In genomic region chr2:126635281-126635680, GRCh38 we compare ENCODE assay signal across 15 cellular contexts. TPM values are rescaled to one million over a fixed set of nuclear protein-coding genes. Genes with fewer than 3 reads are reported as not detected.
DNase-seq lines count a peak whose midpoint lies in the region; ATAC-seq and TF ChIP-seq lines count a peak whose summit lies in the region.
"Had no signal": no experiment of that assay in that cellular context is flagged by ENCODE, and none has a peak within 500 bp of the region (broad histone marks: within the 10 kb centered on the region; RNA-seq: fewer than 3 reads in every experiment).

No MANE protein-coding gene starts in this region.

- peak overlapping the region; percentile 50 for H3K4me2 ChIP-seq in BLaER1
- H3K4me2 ChIP-seq: hepatocyte had no signal

- intact Hi-C loops in lower lobe of right lung (cut with DNase I), result no loop called here

- H3K9ac ChIP-seq in BLaER1, result no peak overlapping the region

- DNase-seq in LHCN-M2 (ENCODE audit: low read depth) (peak; percentile 56), fibroblast of gingiva (ENCODE audit: low read depth) (peak; percentile 97), lower lobe of right lung (no peak), NCI-H82 treated with DMSO at 0.1 percent for 48 hours (lab: John Stamatoyannopoulos, UW; ENCODE audit: unreplicated experiment) (no peak), amniotic stem cell (lab: John Stamatoyannopoulos, UW) (no peak), NCI-H748 treated with DMSO at 0.1 percent for 48 hours (lab: John Stamatoyannopoulos, UW) (no peak)
- DNase-seq: activated CD4-positive, alpha-beta T cell treated with anti-CD3 and anti-CD28 coated beads, Interleukin-2, amount 50 U/mL, for 48 hours; colonic mucosa; NCI-H1048; NCI-H2081 treated with DMSO at 0.1 percent for 48 hours; thyroid gland had no signal

- ATAC-seq in lower lobe of right lung (peak; percentile 11 to 64), GM21423 (IDR thresholded peaks at IDR 0.05; ENCODE audit: unreplicated experiment) (no peak)

- no peaks in the 10 kb centered on the region for H3K36me3 ChIP-seq in BLaER1
- H3K36me3 ChIP-seq in lower lobe of right lung, result no peaks in the 10 kb centered on the region
- H3K36me3 ChIP-seq: colonic mucosa, thyroid gland had no signal

- no peak for TF ChIP-seq CTCF in lower lobe of right lung (IDR thresholded peaks at IDR 0.05)

- H4K20me1 ChIP-seq in BLaER1, result no peaks in the 10 kb centered on the region

- H3K27ac ChIP-seq in BLaER1, result no peak overlapping the region
- no peak overlapping the region for H3K27ac ChIP-seq in lower lobe of right lung
- H3K27ac ChIP-seq: colonic mucosa, hepatocyte, skin epidermis, thyroid gland had no signal

- H3K9me3 ChIP-seq in BLaER1 (no peaks in the 10 kb centered on the region), lower lobe of right lung (no peaks in the 10 kb centered on the region)
- H3K9me3 ChIP-seq: colonic mucosa, thyroid gland had no signal

- H3K4me3 ChIP-seq in BLaER1 (no peak overlapping the region), lower lobe of right lung (no peak overlapping the region)
- H3K4me3 ChIP-seq: colonic mucosa, hepatocyte, skin epidermis, thyroid gland had no signal

- no peaks in the 10 kb centered on the region for H3K27me3 ChIP-seq in BLaER1
- no peaks in the 10 kb centered on the region for H3K27me3 ChIP-seq in lower lobe of right lung (ENCODE audit: low read depth)
- H3K27me3 ChIP-seq: colonic mucosa, hepatocyte, thyroid gland had no signal

- H3K4me1 ChIP-seq in BLaER1 (peaks cover 34% of the 10 kb centered on the region), lower lobe of right lung (no peaks in the 10 kb centered on the region)
- H3K4me1 ChIP-seq: colonic mucosa, thyroid gland had no signal

RNA-seq across cellular contexts. Expression of gene GYPC, which starts 20.7 kb away (rescaled TPM):
- total RNA-seq in LHCN-M2 (2014; rRNA removed) (38.4 and 60.9 TPM in 2 replicates), lower lobe of right lung (92.6 TPM)
- 101 TPM for polyA plus RNA-seq in LHCN-M2 (2012)

Comparison
In these comparisons a context has a peak if more than half of its experiments do, and no peak if none do; other contexts are left out.
1. DNase-seq: peak in LHCN-M2 (single experiment) and fibroblast of gingiva (single experiment); none in lower lobe of right lung (single experiment), NCI-H82 treated with DMSO at 0.1 percent for 48 hours (single experiment), amniotic stem cell (single experiment) and NCI-H748 treated with DMSO at 0.1 percent for 48 hours (single experiment).